ENCODE assay signal across 19 cellular contexts in genomic region chr6:84908304-84908904, GRCh38.
A peak's percentile ranks its signal among the peaks of the same experiment; 100 is the strongest.
DNase-seq lines count a peak whose midpoint lies in the region; ATAC-seq and TF ChIP-seq lines count a peak whose summit lies in the region.
"Had no signal": no experiment of that assay in that cellular context is flagged by ENCODE, and none has a peak within 500 bp of the region (broad histone marks: within the 10 kb centered on the region; RNA-seq: fewer than 3 reads in every experiment).

No MANE protein-coding gene starts in this region.

- DNase-seq in DND-41 = no peak
- peak; percentile 8 for DNase-seq in MM.1S
- DNase-seq in choroid plexus epithelial cell (ENCODE audit: low read depth) = peak; percentile 33
- peak; percentile 62 for DNase-seq in left lobe of liver (ENCODE audit: low spot score)
- DNase-seq in PC-9 = no peak
- no peak for DNase-seq in inferior parietal cortex (ENCODE audit: extremely low spot score)
- DNase-seq in thyroid gland = no peak
- DNase-seq: ACHN; BE2C; C1 segment of cervical spinal cord; CD4-positive, CD25-positive, alpha-beta regulatory T cell; CD8-positive, alpha-beta memory T cell; COR-L47; DMS 273 treated with DMSO at 0.1 percent for 48 hours; DMS53; GM23248; IMR-90 had no signal

- H4K20me1 ChIP-seq in DND-41 (ENCODE audit: insufficient read depth, low read length) = no peaks in the 10 kb centered on the region
- no peaks in the 10 kb centered on the region for H4K20me1 ChIP-seq in MM.1S (ENCODE audit: insufficient read depth, low read length)
- no peaks in the 10 kb centered on the region for H4K20me1 ChIP-seq in PC-9 (ENCODE audit: insufficient read depth)

- H3K4me1 ChIP-seq in DND-41 (ENCODE audit: insufficient read depth, low read length) (peaks cover 26% of the 10 kb centered on the region; the same call in 1 of the 2 replicates), MM.1S (ENCODE audit: low read length) (peaks cover 4% of the 10 kb centered on the region; the same call in 1 of the 2 replicates), PC-9 (replicated peaks; ENCODE audit: insufficient read depth) (no peaks in the 10 kb centered on the region), thyroid gland (no peaks in the 10 kb centered on the region)
- H3K4me1 ChIP-seq: BE2C, HAP-1 had no signal

- POLR2A ChIA-PET in PC-9 (lab: Charles Lee; ENCODE audit: unreplicated experiment) = no interaction called here

- no peaks in the 10 kb centered on the region for H3K36me3 ChIP-seq in DND-41 (ENCODE audit: insufficient read depth, low read length)
- H3K36me3 ChIP-seq in MM.1S (replicated peaks; ENCODE audit: insufficient read depth, low read length) = no peaks in the 10 kb centered on the region
- no peaks in the 10 kb centered on the region for H3K36me3 ChIP-seq in PC-9 (ENCODE audit: low read depth)
- no peaks in the 10 kb centered on the region for H3K36me3 ChIP-seq in thyroid gland
- H3K36me3 ChIP-seq: BE2C, HAP-1 had no signal

- no peaks in the 10 kb centered on the region for H3K9me3 ChIP-seq in DND-41 (ENCODE audit: insufficient read depth, low read length, severe bottlenecking)
- H3K9me3 ChIP-seq in MM.1S (replicated peaks; ENCODE audit: insufficient read depth, low read length) = no peaks in the 10 kb centered on the region
- no peaks in the 10 kb centered on the region for H3K9me3 ChIP-seq in PC-9 (ENCODE audit: insufficient read depth, low read depth)
- no peaks in the 10 kb centered on the region for H3K9me3 ChIP-seq in thyroid gland
- H3K9me3 ChIP-seq: BE2C, HAP-1 had no signal

- H2AFZ ChIP-seq in DND-41 (ENCODE audit: low read depth, low read length) (peak overlapping the region; percentile 41; the same call in 1 of the 2 replicates), MM.1S (ENCODE audit: low read length) (0 out of 2 replicates have a peak overlapping the region, but pooled peaks have one; percentile 39), PC-9 (no peak overlapping the region)
- H2AFZ ChIP-seq: GM23248 had no signal

- TF ChIP-seq POLR2A in thyroid gland (IDR thresholded peaks at IDR 0.05) = no peak

- H3F3A ChIP-seq in MM.1S (ENCODE audit: insufficient read depth, low read length) = no peaks in the 10 kb centered on the region
- no peaks in the 10 kb centered on the region for H3F3A ChIP-seq in PC-9 (ENCODE audit: insufficient read depth, low read depth)

- intact Hi-C loops in PC-9 (cut with micrococcal nuclease; ENCODE audit: unreplicated experiment) (no loop called here), thyroid gland (cut with DNase I) (no loop called here)

- peak; percentile 69; the same call in 1 of the 3 replicates for ATAC-seq in DND-41 (ENCODE audit: insufficient read depth, low read depth)
- peak; percentile 65 for ATAC-seq in left lobe of liver

- CTCF ChIA-PET in PC-9 (lab: Charles Lee) = no interaction called here

- H3K79me2 ChIP-seq in DND-41 (ENCODE audit: insufficient read depth, low read length) = no peaks in the 10 kb centered on the region
- H3K79me2 ChIP-seq in MM.1S (ENCODE audit: low read length) = no peaks in the 10 kb centered on the region
- H3K79me2 ChIP-seq in PC-9 (ENCODE audit: low read depth) = no peaks in the 10 kb centered on the region

- H3K27me3 ChIP-seq in DND-41 (ENCODE audit: insufficient read depth, low read length, poor library complexity) (no peaks in the 10 kb centered on the region), MM.1S (replicated peaks; ENCODE audit: insufficient read depth, low read length) (no peaks in the 10 kb centered on the region), PC-9 (ENCODE audit: insufficient read depth, low read depth) (no peaks in the 10 kb centered on the region), thyroid gland (no peaks in the 10 kb centered on the region)
- H3K27me3 ChIP-seq: BE2C had no signal

- H3K9ac ChIP-seq in DND-41 (ENCODE audit: low read depth, low read length) (no peak overlapping the region), MM.1S (ENCODE audit: low read length) (no peak overlapping the region; the same call in 1 of the 2 replicates)
- H3K9ac ChIP-seq: GM23248 had no signal

- H3K9me2 ChIP-seq in MM.1S (replicated peaks; ENCODE audit: insufficient read depth, low read length) (no peaks in the 10 kb centered on the region), PC-9 (ENCODE audit: insufficient read depth) (no peaks in the 10 kb centered on the region)

- BruUV-seq in PC-9 (replicated peaks; lab: Mats Ljungman, UMichigan) = no TSS peak

- no peak for TF ChIP-seq CTCF in DND-41 (IDR thresholded peaks at IDR 0.05; ENCODE audit: borderline replicate concordance, extremely low read depth, low read length, poor library complexity, severe bottlenecking)
- no peak for TF ChIP-seq CTCF in MM.1S (IDR thresholded peaks at IDR 0.05; ENCODE audit: low read length)
- no peak for TF ChIP-seq CTCF in choroid plexus epithelial cell (conservative IDR thresholded peaks at IDR 0.05; ENCODE audit: low read depth, low read length)
- TF ChIP-seq CTCF in PC-9 (conservative IDR thresholded peaks at IDR 0.05) = no peak
- no peak for TF ChIP-seq CTCF in thyroid gland (IDR thresholded peaks at IDR 0.05)

- H3K4me3 ChIP-seq in DND-41 (ENCODE audit: low read depth in 1 of 2, low read length in 2 of 2) (no peak overlapping the region), MM.1S (ENCODE audit: low read length) (no peak overlapping the region), choroid plexus epithelial cell (ENCODE audit: low read depth, low read length) (no peak overlapping the region), PC-9 (no peak overlapping the region), thyroid gland (replicated peaks in 1 of 3) (no peak overlapping the region)
- H3K4me3 ChIP-seq: GM23248, HAP-1 had no signal

- H3K27ac ChIP-seq in DND-41 (ENCODE audit: low read length) = no peak overlapping the region
- no peak overlapping the region for H3K27ac ChIP-seq in MM.1S (ENCODE audit: low read length)
- H3K27ac ChIP-seq in PC-9 = no peak overlapping the region
- H3K27ac ChIP-seq in thyroid gland = no peak overlapping the region
- H3K27ac ChIP-seq: GM23248, HL-60 had no signal

- WGBS in thyroid gland, 2 donors = 67 to 68% methylated on average over 3 of the region's 3 CpGs

- H3K4me2 ChIP-seq in DND-41 (ENCODE audit: insufficient read depth, low read length) (peak overlapping the region; percentile 48), MM.1S (ENCODE audit: low read depth, low read length) (peak overlapping the region; percentile 47; the same call in 1 of the 2 replicates), PC-9 (no peak overlapping the region)

Comparison
In these comparisons a context has a peak if more than half of its experiments do, and no peak if none do; other contexts are left out.
1. DNase-seq: peak in MM.1S (single experiment), choroid plexus epithelial cell (single experiment) and left lobe of liver (single experiment); none in DND-41 (single experiment), PC-9 (0 of 2), inferior parietal cortex (single experiment) and thyroid gland (0 of 2).